25 cellular contexts compared by ENCODE assay signal in the genomic region with DNA sequence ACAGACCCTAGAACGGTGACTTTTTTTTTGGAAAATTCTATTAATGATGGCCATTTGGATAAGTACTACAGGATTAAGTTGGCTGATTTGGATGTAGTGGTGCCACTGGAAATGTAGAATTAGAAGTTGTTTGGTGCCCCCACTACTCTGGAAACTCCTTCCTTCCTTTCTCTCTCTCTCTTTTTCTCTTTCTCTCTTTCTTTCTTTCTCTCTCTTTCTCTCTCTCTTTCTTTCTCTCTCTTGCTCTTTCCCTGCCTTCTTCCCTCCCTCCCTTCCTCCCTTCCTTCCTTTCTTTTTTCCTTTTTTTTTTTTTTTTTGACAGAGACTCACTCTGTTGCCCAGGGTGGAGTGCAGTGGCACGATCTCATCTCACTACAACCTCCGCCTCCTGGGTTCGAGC. TPM values are rescaled to one million over a fixed set of nuclear protein-coding genes. Genes with fewer than 3 reads are reported as not detected.
"Had no signal": no experiment of that assay in that cellular context is flagged by ENCODE, and none has a peak within 500 bp of the region (broad histone marks: within the 10 kb centered on the region; RNA-seq: fewer than 3 reads in every experiment).

No MANE protein-coding gene starts in this region.

- H3K27me3 Mint-ChIP-seq: activated CD4-positive, alpha-beta T cell treated with anti-CD3 and anti-CD28 coated beads for 36 hours; activated naive CD4-positive, alpha-beta T cell treated with anti-CD3 and anti-CD28 coated beads, Interleukin-2, amount 10 ng/mL, durations not matched to agents 7 days and 5 days; naive B cell had no signal

- H3K27ac Mint-ChIP-seq: activated naive CD4-positive, alpha-beta T cell treated with anti-CD3 and anti-CD28 coated beads, Interleukin-2, amount 10 ng/mL, durations not matched to agents 7 days and 5 days; naive B cell; WTC11 had no signal

- H3K4me3 ChIP-seq: adrenal gland, ascending aorta, breast epithelium, coronary artery, heart left ventricle, right lobe of liver, skin epidermis, transverse colon, vagina had no signal

- H3K9me3 ChIP-seq: adrenal gland, ascending aorta, breast epithelium, heart left ventricle, right lobe of liver, transverse colon, vagina had no signal

- H3K27ac ChIP-seq: ascending aorta, coronary artery, epithelial cell of prostate, heart left ventricle, right lobe of liver, skin epidermis, transverse colon, vagina had no signal

- H3K9me3 Mint-ChIP-seq: activated naive CD4-positive, alpha-beta T cell treated with anti-CD3 and anti-CD28 coated beads, Interleukin-2, amount 10 ng/mL, durations not matched to agents 7 days and 5 days; naive B cell; WTC11 had no signal

- H3K4me3 Mint-ChIP-seq: activated naive CD4-positive, alpha-beta T cell treated with anti-CD3 and anti-CD28 coated beads, Interleukin-2, amount 10 ng/mL, durations not matched to agents 7 days and 5 days; WTC11 had no signal

- H3K27me3 ChIP-seq: adrenal gland, ascending aorta, breast epithelium, heart left ventricle, right lobe of liver, transverse colon, vagina had no signal

- ATAC-seq: activated CD4-positive, alpha-beta T cell treated with anti-CD3 and anti-CD28 coated beads for 36 hours; heart left ventricle; left colon; right lobe of liver; WTC11 had no signal

- DNase-seq: activated CD4-positive, alpha-beta T cell treated with anti-CD3 and anti-CD28 coated beads for 36 hours; activated CD4-positive, alpha-beta T cell treated with anti-CD3 and anti-CD28 coated beads, Interleukin-2, amount 50 U/mL, for 48 hours; activated naive CD4-positive, alpha-beta T cell treated with anti-CD3 and anti-CD28 coated beads, Interleukin-2, amount 10 ng/mL, durations not matched to agents 7 days and 5 days; adrenal gland; heart left ventricle; islet precursor cell; left colon; mesendoderm; naive B cell; occipital lobe; posterior cingulate gyrus; right lobe of liver; stimulated activated CD4-positive, alpha-beta T cell treated with anti-CD3 and anti-CD28 coated beads, Interleukin-1b, Interleukin-23, amount 100 ng/mL, for 48 hours; T1000; transverse colon had no signal

- H3K36me3 ChIP-seq: breast epithelium had no signal

RNA-seq across cellular contexts. Expression of gene GAR1, which starts 2.7 kb away (rescaled TPM):
- total RNA-seq: ascending aorta had no signal

RNA-seq across cellular contexts. Expression of gene RRH, which starts 9.5 kb away (rescaled TPM):
- total RNA-seq: ascending aorta; fibroblast of villous mesenchyme; left colon; occipital lobe; T-helper 1 cell treated with Interleukin-12 subunit alpha and Interleukin-12 subunit beta and Interleukin-4 antibody, amounts not matched to agents 30 ng/mL and 1 ng/mL, for 36 hours; transverse colon; vagina; WTC11 had no signal

RNA-seq across cellular contexts. Expression of gene CFI, which starts 16.5 kb away (rescaled TPM):
- total RNA-seq: activated CD4-positive, alpha-beta T cell treated with anti-CD3 and anti-CD28 coated beads for 36 hours; T-helper 1 cell treated with Interleukin-12 subunit alpha and Interleukin-12 subunit beta and Interleukin-4 antibody, amounts not matched to agents 30 ng/mL and 1 ng/mL, for 36 hours; WTC11 had no signal
- polyA plus RNA-seq: neural cell had no signal

RNA-seq across cellular contexts. Expression of gene LRIT3, which starts 29.6 kb away (rescaled TPM):
- total RNA-seq: ascending aorta, fibroblast of villous mesenchyme, heart left ventricle, vagina had no signal
